38 cellular contexts compared by ENCODE assay signal in genomic region chr6:2661651-2662050, GRCh38.
"Had no signal": no experiment of that assay in that cellular context is flagged by ENCODE, and none has a peak within 500 bp of the region (broad histone marks: within the 10 kb centered on the region; RNA-seq: fewer than 3 reads in every experiment).

No MANE protein-coding gene starts in this region.

- H3K27ac ChIP-seq: adrenal gland, body of pancreas, brain microvascular endothelial cell, breast epithelium, WERI-Rb-1 had no signal

- H3K4me3 ChIP-seq: adrenal gland, body of pancreas, breast epithelium had no signal

- H3K9me3 Mint-ChIP-seq: activated CD4-positive, alpha-beta memory T cell treated with anti-CD3 and anti-CD28 coated beads, Interleukin-2, amount 10 ng/mL, durations not matched to agents 7 days and 5 days; activated T-cell treated with anti-CD3 and anti-CD28 coated beads, Interleukin-2, amount 50 U/mL, for 4 hours; activated T-helper 2 cell treated with anti-CD3 and anti-CD28 coated beads, Interferon-gamma antibody, Interleukin-2, Interleukin-4, amounts not matched to agents 10 μg/mL and 5 μg/mL and 100 μg/mL, durations not matched to agents 14 hours and 24 hours and 36 hours; T-helper 1 cell treated with Interleukin-12 subunit alpha and Interleukin-12 subunit beta and Interleukin-4 antibody, amounts not matched to agents 30 μg/mL and 1 μg/mL, for 36 hours; T-helper 2 cell treated with Interferon-gamma antibody and Interleukin-4, amounts not matched to agents 5 μg/mL and 100 μg/mL, for 36 hours had no signal

- H3K4me3 Mint-ChIP-seq: activated CD4-positive, alpha-beta memory T cell treated with anti-CD3 and anti-CD28 coated beads, Interleukin-2, amount 10 ng/mL, durations not matched to agents 7 days and 5 days; activated CD4-positive, alpha-beta T cell treated with anti-CD3 and anti-CD28 coated beads for 36 hours; activated CD4-positive, alpha-beta T cell treated with anti-CD3 and anti-CD28 coated beads, Interleukin-2, amount 10 ng/mL, durations not matched to agents 7 days and 5 days; activated CD8-positive, alpha-beta memory T cell treated with anti-CD3 and anti-CD28 coated beads, Interleukin-2, amount 10 ng/mL, durations not matched to agents 7 days and 5 days; activated CD8-positive, alpha-beta T cell treated with anti-CD3 and anti-CD28 coated beads, Interleukin-2, amount 10 ng/mL, durations not matched to agents 7 days and 5 days; activated naive CD8-positive, alpha-beta T cell treated with anti-CD3 and anti-CD28 coated beads for 36 hours; activated T-cell treated with anti-CD3 and anti-CD28 coated beads, Interleukin-2, amount 50 U/mL, for 4 hours; T-helper 1 cell treated with Interleukin-12 subunit alpha and Interleukin-12 subunit beta and Interleukin-4 antibody, amounts not matched to agents 30 μg/mL and 1 μg/mL, for 36 hours; T-helper 2 cell treated with Interferon-gamma antibody and Interleukin-4, amounts not matched to agents 5 μg/mL and 100 μg/mL, for 36 hours; WTC11 had no signal

- ATAC-seq: activated CD4-positive, alpha-beta T cell treated with anti-CD3 and anti-CD28 coated beads for 36 hours; activated CD4-positive, CD25-positive, alpha-beta regulatory T cell treated with anti-CD3 and anti-CD28 coated beads, Interleukin-2, amount 50 U/mL, for 24 hours; activated CD8-positive, alpha-beta memory T cell treated with anti-CD3 and anti-CD28 coated beads, Interleukin-2, amount 10 ng/mL, durations not matched to agents 7 days and 5 days; activated CD8-positive, alpha-beta T cell treated with anti-CD3 and anti-CD28 coated beads, Interleukin-2, amount 10 ng/mL, durations not matched to agents 7 days and 5 days; activated naive CD4-positive, alpha-beta T cell treated with anti-CD3 and anti-CD28 coated beads, Interleukin-2, amount 50 U/mL, for 72 hours; activated T-cell treated with anti-CD3 and anti-CD28 coated beads, Interleukin-2, amount 50 U/mL, for 4 hours; body of pancreas; WTC11 had no signal

- H3K27me3 ChIP-seq: adrenal gland, body of pancreas, brain microvascular endothelial cell, breast epithelium had no signal

- H3K4me1 Mint-ChIP-seq: activated CD4-positive, alpha-beta memory T cell treated with anti-CD3 and anti-CD28 coated beads, Interleukin-2, amount 10 ng/mL, durations not matched to agents 7 days and 5 days; activated CD4-positive, alpha-beta T cell treated with anti-CD3 and anti-CD28 coated beads, Interleukin-2, amount 10 ng/mL, durations not matched to agents 7 days and 5 days; activated CD8-positive, alpha-beta memory T cell treated with anti-CD3 and anti-CD28 coated beads, Interleukin-2, amount 10 ng/mL, durations not matched to agents 7 days and 5 days had no signal

- H3K4me1 ChIP-seq: adrenal gland, body of pancreas, breast epithelium had no signal

- H3K27ac Mint-ChIP-seq: activated CD4-positive, alpha-beta memory T cell treated with anti-CD3 and anti-CD28 coated beads, Interleukin-2, amount 10 ng/mL, durations not matched to agents 7 days and 5 days; activated CD4-positive, alpha-beta T cell treated with anti-CD3 and anti-CD28 coated beads for 36 hours; activated CD4-positive, alpha-beta T cell treated with anti-CD3 and anti-CD28 coated beads, Interleukin-2, amount 10 ng/mL, durations not matched to agents 7 days and 5 days; activated CD8-positive, alpha-beta memory T cell treated with anti-CD3 and anti-CD28 coated beads, Interleukin-2, amount 10 ng/mL, durations not matched to agents 7 days and 5 days; activated CD8-positive, alpha-beta T cell treated with anti-CD3 and anti-CD28 coated beads, Interleukin-2, amount 10 ng/mL, durations not matched to agents 7 days and 5 days; activated naive CD4-positive, alpha-beta T cell treated with anti-CD3 and anti-CD28 coated beads, Interleukin-2, amount 50 U/mL, for 72 hours; activated naive CD8-positive, alpha-beta T cell treated with anti-CD3 and anti-CD28 coated beads for 36 hours; activated T-helper 2 cell treated with anti-CD3 and anti-CD28 coated beads, Interferon-gamma antibody, Interleukin-2, Interleukin-4, amounts not matched to agents 10 μg/mL and 5 μg/mL and 100 μg/mL, durations not matched to agents 14 hours and 24 hours and 36 hours; T-helper 1 cell treated with Interleukin-12 subunit alpha and Interleukin-12 subunit beta and Interleukin-4 antibody, amounts not matched to agents 30 μg/mL and 1 μg/mL, for 36 hours; T-helper 2 cell treated with Interferon-gamma antibody and Interleukin-4, amounts not matched to agents 5 μg/mL and 100 μg/mL, for 36 hours; WTC11 had no signal

- H3K36me3 ChIP-seq: adrenal gland, brain microvascular endothelial cell, breast epithelium, WERI-Rb-1 had no signal

- H3K36me3 Mint-ChIP-seq: activated CD8-positive, alpha-beta memory T cell treated with anti-CD3 and anti-CD28 coated beads, Interleukin-2, amount 10 ng/mL, durations not matched to agents 7 days and 5 days; activated naive CD8-positive, alpha-beta T cell treated with anti-CD3 and anti-CD28 coated beads for 36 hours had no signal

- H3K9me3 ChIP-seq: adrenal gland, body of pancreas, breast epithelium had no signal

- FAIRE-seq: astrocyte, TTC549 had no signal

- H3K27me3 Mint-ChIP-seq: activated naive CD8-positive, alpha-beta T cell treated with anti-CD3 and anti-CD28 coated beads for 36 hours had no signal

- DNase-seq: activated CD4-positive, alpha-beta memory T cell treated with anti-CD3 and anti-CD28 coated beads, Interleukin-2, amount 10 ng/mL, durations not matched to agents 7 days and 5 days; activated CD4-positive, alpha-beta T cell treated with anti-CD3 and anti-CD28 coated beads for 1 hour; activated CD4-positive, alpha-beta T cell treated with anti-CD3 and anti-CD28 coated beads for 36 hours; activated CD4-positive, alpha-beta T cell treated with anti-CD3 and anti-CD28 coated beads for 48 hours; activated CD4-positive, alpha-beta T cell treated with anti-CD3 and anti-CD28 coated beads, Interleukin-2, amount 10 ng/mL, durations not matched to agents 7 days and 5 days; activated CD4-positive, alpha-beta T cell treated with anti-CD3 and anti-CD28 coated beads, Interleukin-2, amount 50 U/mL, for 48 hours; activated CD4-positive, CD25-positive, alpha-beta regulatory T cell; activated CD8-positive, alpha-beta memory T cell treated with anti-CD3 and anti-CD28 coated beads for 24 hours; activated CD8-positive, alpha-beta memory T cell treated with anti-CD3 and anti-CD28 coated beads, Interleukin-2, amount 10 ng/mL, durations not matched to agents 7 days and 5 days; activated CD8-positive, alpha-beta memory T cell treated with anti-CD3 and anti-CD28 coated beads, Interleukin-2, amount 50 U/mL, for 48 hours; activated CD8-positive, alpha-beta T cell treated with anti-CD3 and anti-CD28 coated beads, Interleukin-2, amount 10 ng/mL, durations not matched to agents 7 days and 5 days; activated effector memory CD4-positive, alpha-beta T cell treated with Interleukin-2 at 50 U/mL for 16 hours; activated gamma-delta T cell; activated naive CD4-positive, alpha-beta T cell treated with anti-CD3 and anti-CD28 coated beads, Interleukin-2, amount 50 U/mL, for 16 hours; activated naive CD4-positive, alpha-beta T cell treated with Interleukin-2 at 50 U/mL for 16 hours; activated naive CD8-positive, alpha-beta T cell treated with anti-CD3 and anti-CD28 coated beads for 36 hours; activated T-cell treated with anti-CD3 and anti-CD28 coated beads, Interleukin-2, amount 50 U/mL, for 1 hour; activated T-cell treated with anti-CD3 and anti-CD28 coated beads, Interleukin-2, amount 50 U/mL, for 4 hours; adrenal gland; amniotic stem cell; aorta; body of pancreas; brain microvascular endothelial cell; central memory CD4-positive, alpha-beta T cell; SW 1271; T-helper 1 cell; T-helper 2 cell; T-helper 9 cell; WERI-Rb-1 had no signal
